ENCODE assay signal across 10 cellular contexts in the genomic region with DNA sequence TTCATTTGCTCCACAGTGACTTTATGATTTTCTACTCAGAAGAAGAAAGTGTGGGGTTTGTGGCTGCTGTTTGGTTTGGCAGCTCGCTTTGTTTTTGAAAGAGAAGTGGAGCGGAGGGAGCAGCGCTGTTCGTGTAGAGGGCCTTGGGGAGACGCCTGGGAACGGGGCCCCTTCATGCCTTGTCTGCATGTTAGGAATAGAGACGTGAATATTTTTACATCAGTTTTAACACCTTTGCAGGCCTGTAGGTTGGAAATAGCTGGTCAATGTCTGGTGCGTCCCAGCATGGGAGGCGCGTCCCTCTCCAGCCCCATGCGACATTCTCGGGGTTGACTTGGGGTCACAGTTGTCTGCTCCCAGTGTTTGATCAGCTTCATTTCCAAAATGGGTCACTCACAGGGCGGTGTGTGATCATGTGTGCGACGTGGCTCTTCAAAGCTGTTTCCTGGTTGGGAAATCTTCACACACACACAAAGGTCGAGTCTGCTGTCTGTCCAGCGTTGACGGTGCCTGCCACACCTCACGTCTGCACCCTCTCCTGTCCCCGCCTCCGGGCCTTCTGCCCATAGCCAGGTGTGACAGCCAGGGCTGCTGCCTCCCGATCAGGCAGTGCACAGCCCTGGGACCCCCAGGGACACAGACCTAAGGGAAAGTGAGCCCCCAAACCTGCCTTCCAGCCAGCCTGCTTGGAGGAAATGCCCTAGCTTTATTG.
A peak's percentile ranks its signal among the peaks of the same experiment; 100 is the strongest.
DNase-seq lines count a peak whose midpoint lies in the region; ATAC-seq and TF ChIP-seq lines count a peak whose summit lies in the region.
"Had no signal": no experiment of that assay in that cellular context is flagged by ENCODE, and none has a peak within 500 bp of the region (broad histone marks: within the 10 kb centered on the region; RNA-seq: fewer than 3 reads in every experiment).

No MANE protein-coding gene starts in this region.

- no peak overlapping the region for H3K27ac Mint-ChIP-seq in natural killer cell treated with Interleukin-12 subunit alpha and Interleukin-12 subunit beta and Interleukin-15 and Interleukin-18, amount 100 ng/mL, for 72 hours
- H3K27ac Mint-ChIP-seq in natural killer cell, result no peak overlapping the region
- H3K27ac Mint-ChIP-seq in mesothelial cell of epicardium, result peak overlapping the region; percentile 87
- H3K27ac Mint-ChIP-seq in CD4-positive, alpha-beta memory T cell, result no peak overlapping the region

- intact Hi-C loops in natural killer cell (cut with micrococcal nuclease), result no loop called here
- intact Hi-C loops in aorta (cut with DNase I), result no loop called here
- intact Hi-C loops in CD4-positive, alpha-beta memory T cell (cut with micrococcal nuclease), result no loop called here

- no peaks in the 10 kb centered on the region for H3K9me3 Mint-ChIP-seq in natural killer cell treated with Interleukin-12 subunit alpha and Interleukin-12 subunit beta and Interleukin-15 and Interleukin-18, amount 100 ng/mL, for 72 hours
- H3K9me3 Mint-ChIP-seq in natural killer cell (no peaks in the 10 kb centered on the region), mesothelial cell of epicardium (no peaks in the 10 kb centered on the region)
- peaks cover 0 to 3% (median 0%) of the 10 kb centered on the region in 8 donors for H3K9me3 Mint-ChIP-seq in CD4-positive, alpha-beta memory T cell
- H3K9me3 Mint-ChIP-seq: activated naive CD4-positive, alpha-beta T cell treated with anti-CD3 and anti-CD28 coated beads, Interleukin-2, amount 10 ng/mL, durations not matched to agents 7 days and 5 days had no signal

- peaks cover 34 to 36% of the 10 kb centered on the region in 2 donors for H3K27me3 Mint-ChIP-seq in natural killer cell treated with Interleukin-12 subunit alpha and Interleukin-12 subunit beta and Interleukin-15 and Interleukin-18, amount 100 ng/mL, for 72 hours
- H3K27me3 Mint-ChIP-seq in natural killer cell (ENCODE audit: low read depth in 2 of 2), result peaks cover 16 to 22% of the 10 kb centered on the region in 2 donors
- H3K27me3 Mint-ChIP-seq in mesothelial cell of epicardium (ENCODE audit: low read depth), result no peaks in the 10 kb centered on the region
- H3K27me3 Mint-ChIP-seq in CD4-positive, alpha-beta memory T cell, result peaks cover 15 to 19% of the 10 kb centered on the region in 2 donors

- ATAC-seq in natural killer cell treated with Interleukin-12 subunit alpha and Interleukin-12 subunit beta and Interleukin-15 and Interleukin-18, amount 100 ng/mL, for 72 hours, result peak; percentile 5 to 15
- ATAC-seq in natural killer cell (no peak), aorta (ENCODE audit: low FRiP score) (peak; percentile 31)

- H3K4me3 ChIP-seq in aorta (ENCODE audit: low read length in 2 of 2), result no peak overlapping the region
- H3K4me3 ChIP-seq in CD4-positive, alpha-beta memory T cell (ENCODE audit: low read length in 2 of 2), result no peak overlapping the region

- WGBS in aorta, 2 donors, result 31 to 41% methylated on average over 22 of the region's 22 CpGs

- no peaks in the 10 kb centered on the region for H3K4me1 Mint-ChIP-seq in natural killer cell treated with Interleukin-12 subunit alpha and Interleukin-12 subunit beta and Interleukin-15 and Interleukin-18, amount 100 ng/mL, for 72 hours (ENCODE audit: low read depth in 2 of 2)
- H3K4me1 Mint-ChIP-seq in natural killer cell, result no peaks in the 10 kb centered on the region
- H3K4me1 Mint-ChIP-seq in mesothelial cell of epicardium, result peaks cover 60% of the 10 kb centered on the region
- no peaks in the 10 kb centered on the region for H3K4me1 Mint-ChIP-seq in CD4-positive, alpha-beta memory T cell

- no peak for DNase-seq in natural killer cell treated with Interleukin-12 subunit alpha and Interleukin-12 subunit beta and Interleukin-15 and Interleukin-18, amount 100 ng/mL, for 72 hours (ENCODE audit: low spot score)
- no peak for DNase-seq in natural killer cell
- DNase-seq in epithelial cell of prostate (ENCODE audit: low read depth, low spot score), result peak; percentile 40
- DNase-seq in mesothelial cell of epicardium (ENCODE audit: low spot score in 2 of 2, unreplicated experiment in 2 of 2), result no peak
- DNase-seq in aorta, result peak in 1 of 2 donors; percentile 77
- DNase-seq in NCI-H82 (lab: John Stamatoyannopoulos, UW), result no peak
- no peak for DNase-seq in A172 (ENCODE audit: low spot score)
- no peak for DNase-seq in CD4-positive, alpha-beta memory T cell
- DNase-seq: activated naive CD4-positive, alpha-beta T cell treated with anti-CD3 and anti-CD28 coated beads, Interleukin-2, amount 10 ng/mL, durations not matched to agents 7 days and 5 days; Karpas-422 had no signal

- POLR2A ChIA-PET in CD4-positive, alpha-beta memory T cell (lab: Charles Lee; ENCODE audit: partially characterized antibody), result no interaction called here

- H3K36me3 ChIP-seq in aorta (ENCODE audit: control insufficient read depth in 1 of 2, insufficient read depth in 2 of 2, low read length in 1 of 2), result no peaks in the 10 kb centered on the region
- H3K36me3 ChIP-seq in CD4-positive, alpha-beta memory T cell (ENCODE audit: insufficient read depth, low read length), result no peaks in the 10 kb centered on the region

- CTCF ChIA-PET in CD4-positive, alpha-beta memory T cell (lab: Charles Lee; ENCODE audit: partially characterized antibody), result interaction anchor here (1.0 kb wide), 1 partner anchor 10 kb away, joined by 3 read pairs; no protein-coding TSS in a partner anchor

- no peaks in the 10 kb centered on the region for H3K36me3 Mint-ChIP-seq in natural killer cell treated with Interleukin-12 subunit alpha and Interleukin-12 subunit beta and Interleukin-15 and Interleukin-18, amount 100 ng/mL, for 72 hours
- H3K36me3 Mint-ChIP-seq in natural killer cell (no peaks in the 10 kb centered on the region), mesothelial cell of epicardium (no peaks in the 10 kb centered on the region)
- H3K36me3 Mint-ChIP-seq in CD4-positive, alpha-beta memory T cell, result no peaks in the 10 kb centered on the region
- H3K36me3 Mint-ChIP-seq: activated naive CD4-positive, alpha-beta T cell treated with anti-CD3 and anti-CD28 coated beads, Interleukin-2, amount 10 ng/mL, durations not matched to agents 7 days and 5 days had no signal

- H3K9me3 ChIP-seq in aorta (ENCODE audit: control insufficient read depth, low read length), result no peaks in the 10 kb centered on the region
- no peaks in the 10 kb centered on the region for H3K9me3 ChIP-seq in CD4-positive, alpha-beta memory T cell (ENCODE audit: control insufficient read depth in 1 of 2, low read length in 2 of 2)

- TF ChIP-seq CTCF in natural killer cell (IDR thresholded peaks at IDR 0.05) (no peak), mesothelial cell of epicardium (IDR thresholded peaks at IDR 0.05; ENCODE audit: unreplicated experiment) (no peak)

- H3K27ac ChIP-seq in epithelial cell of prostate (peak overlapping the region; percentile 36), aorta (ENCODE audit: low read depth in 1 of 2, low read length in 2 of 2) (no peak overlapping the region)
- no peak overlapping the region for H3K27ac ChIP-seq in CD4-positive, alpha-beta memory T cell (ENCODE audit: low read depth, low read length)

- no peaks in the 10 kb centered on the region for H3K27me3 ChIP-seq in aorta (ENCODE audit: control insufficient read depth in 1 of 2, insufficient read depth in 2 of 2, low read length in 1 of 2)
- no peaks in the 10 kb centered on the region for H3K27me3 ChIP-seq in CD4-positive, alpha-beta memory T cell (ENCODE audit: insufficient read depth, low read length)

- no peak overlapping the region for H3K4me3 Mint-ChIP-seq in natural killer cell treated with Interleukin-12 subunit alpha and Interleukin-12 subunit beta and Interleukin-15 and Interleukin-18, amount 100 ng/mL, for 72 hours
- H3K4me3 Mint-ChIP-seq in natural killer cell, result no peak overlapping the region
- no peak overlapping the region for H3K4me3 Mint-ChIP-seq in mesothelial cell of epicardium
- no peak overlapping the region for H3K4me3 Mint-ChIP-seq in CD4-positive, alpha-beta memory T cell
- H3K4me3 Mint-ChIP-seq: activated naive CD4-positive, alpha-beta T cell treated with anti-CD3 and anti-CD28 coated beads, Interleukin-2, amount 10 ng/mL, durations not matched to agents 7 days and 5 days had no signal

- H3K4me1 ChIP-seq in aorta (ENCODE audit: control insufficient read depth in 1 of 2, insufficient read depth in 2 of 2, low read length in 2 of 2), result no peaks in the 10 kb centered on the region
- H3K4me1 ChIP-seq in CD4-positive, alpha-beta memory T cell (ENCODE audit: insufficient read depth, low read length), result no peaks in the 10 kb centered on the region

Comparison
In these comparisons a context has a peak if more than half of its experiments do, and no peak if none do; other contexts are left out.
1. ATAC-seq: peak in natural killer cell treated with Interleukin-12 subunit alpha and Interleukin-12 subunit beta and Interleukin-15 and Interleukin-18, amount 100 ng/mL, for 72 hours (2 of 2) and aorta (single experiment); none in natural killer cell (0 of 3).